In genomic region chr10:89476150-89476549, GRCh38 we compare ENCODE assay signal across 2 cellular contexts.
TF ChIP-seq lines count a peak whose summit lies in the region.

No MANE protein-coding gene starts in this region.

TF ChIP-seq in Ishikawa, 13 proteins besides CTCF, POLR2A, EP300 and RAD21:
- peak; percentile 79 for TF ChIP-seq YY1 (IDR thresholded peaks at IDR 0.05; ENCODE audit: low read depth)
- TF ChIP-seq CEBPB (IDR thresholded peaks at IDR 0.05) = no peak
- no peak for TF ChIP-seq NFIC (IDR thresholded peaks at IDR 0.05)
- TF ChIP-seq EGR1 (IDR thresholded peaks at IDR 0.05) = no peak
- TF ChIP-seq ZBTB7A (IDR thresholded peaks at IDR 0.05; ENCODE audit: low read depth) = no peak

TF ChIP-seq in HepG2, 621 proteins besides CTCF, POLR2A, EP300 and RAD21:
- no peak for TF ChIP-seq ZNF451 (CRISPR knock-in tag; IDR thresholded peaks at IDR 0.05)
- TF ChIP-seq KDM5B (CRISPR knock-in tag; IDR thresholded peaks at IDR 0.05; ENCODE audit: borderline replicate concordance) = no peak
- peak; percentile 87 for TF ChIP-seq ZNF652 (CRISPR knock-in tag; IDR thresholded peaks at IDR 0.05; ENCODE audit: borderline replicate concordance, low read depth)
- no peak for TF ChIP-seq GTF3A (CRISPR knock-in tag; conservative IDR thresholded peaks at IDR 0.05)
- no peak for TF ChIP-seq ZNF496 (CRISPR knock-in tag; IDR thresholded peaks at IDR 0.05; ENCODE audit: insufficient replicate concordance)
- no peak for TF ChIP-seq ZSCAN30 (CRISPR knock-in tag; IDR thresholded peaks at IDR 0.05)
- TF ChIP-seq ZFX (CRISPR knock-in tag; IDR thresholded peaks at IDR 0.05; ENCODE audit: low read depth) = no peak
- no peak for TF ChIP-seq ZSCAN25 (CRISPR knock-in tag; IDR thresholded peaks at IDR 0.05)
- TF ChIP-seq MXI1 (IDR thresholded peaks at IDR 0.05; ENCODE audit: borderline replicate concordance, low read depth, low read length) = no peak
- peak; percentile 16 for TF ChIP-seq YY1 (IDR thresholded peaks at IDR 0.05; ENCODE audit: insufficient read depth, insufficient replicate concordance, low read depth, low read length)
- TF ChIP-seq ZNF232 (CRISPR knock-in tag; IDR thresholded peaks at IDR 0.05; ENCODE audit: borderline replicate concordance) = no peak
- TF ChIP-seq NKX3-1 (CRISPR knock-in tag; IDR thresholded peaks at IDR 0.05) = no peak
- no peak for TF ChIP-seq ZNF34 (CRISPR knock-in tag; IDR thresholded peaks at IDR 0.05; ENCODE audit: borderline replicate concordance)
- no peak for TF ChIP-seq ATRX (CRISPR knock-in tag; IDR thresholded peaks at IDR 0.05; ENCODE audit: borderline replicate concordance)
- TF ChIP-seq, protein P1, sequence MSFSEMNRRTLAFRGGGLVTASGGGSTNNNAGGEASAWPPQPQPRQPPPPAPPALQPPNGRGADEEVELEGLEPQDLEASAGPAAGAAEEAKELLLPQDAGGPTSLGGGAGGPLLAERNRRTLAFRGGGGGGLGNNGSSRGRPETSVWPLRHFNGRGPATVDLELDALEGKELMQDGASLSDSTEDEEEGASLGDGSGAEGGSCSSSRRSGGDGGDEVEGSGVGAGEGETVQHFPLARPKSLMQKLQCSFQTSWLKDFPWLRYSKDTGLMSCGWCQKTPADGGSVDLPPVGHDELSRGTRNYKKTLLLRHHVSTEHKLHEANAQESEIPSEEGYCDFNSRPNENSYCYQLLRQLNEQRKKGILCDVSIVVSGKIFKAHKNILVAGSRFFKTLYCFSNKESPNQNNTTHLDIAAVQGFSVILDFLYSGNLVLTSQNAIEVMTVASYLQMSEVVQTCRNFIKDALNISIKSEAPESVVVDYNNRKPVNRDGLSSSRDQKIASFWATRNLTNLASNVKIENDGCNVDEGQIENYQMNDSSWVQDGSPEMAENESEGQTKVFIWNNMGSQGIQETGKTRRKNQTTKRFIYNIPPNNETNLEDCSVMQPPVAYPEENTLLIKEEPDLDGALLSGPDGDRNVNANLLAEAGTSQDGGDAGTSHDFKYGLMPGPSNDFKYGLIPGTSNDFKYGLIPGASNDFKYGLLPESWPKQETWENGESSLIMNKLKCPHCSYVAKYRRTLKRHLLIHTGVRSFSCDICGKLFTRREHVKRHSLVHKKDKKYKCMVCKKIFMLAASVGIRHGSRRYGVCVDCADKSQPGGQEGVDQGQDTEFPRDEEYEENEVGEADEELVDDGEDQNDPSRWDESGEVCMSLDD (CRISPR knock-in tag; IDR thresholded peaks at IDR 0.05; ENCODE audit: borderline replicate concordance) = no peak
- 0 out of 2 replicates have a peak, but pooled peaks have one; percentile 9 for TF ChIP-seq YEATS4 (CRISPR knock-in tag; IDR thresholded peaks at IDR 0.05; ENCODE audit: borderline replicate concordance)
- TF ChIP-seq ZNF317 (CRISPR knock-in tag; IDR thresholded peaks at IDR 0.05) = no peak
- no peak for TF ChIP-seq TBL1XR1 (IDR thresholded peaks at IDR 0.05; ENCODE audit: borderline replicate concordance, low read length, partially characterized antibody)
- TF ChIP-seq PHF21A (CRISPR knock-in tag; IDR thresholded peaks at IDR 0.05) = 0 out of 2 replicates have a peak, but pooled peaks have one; percentile 2
- TF ChIP-seq, protein P2, sequence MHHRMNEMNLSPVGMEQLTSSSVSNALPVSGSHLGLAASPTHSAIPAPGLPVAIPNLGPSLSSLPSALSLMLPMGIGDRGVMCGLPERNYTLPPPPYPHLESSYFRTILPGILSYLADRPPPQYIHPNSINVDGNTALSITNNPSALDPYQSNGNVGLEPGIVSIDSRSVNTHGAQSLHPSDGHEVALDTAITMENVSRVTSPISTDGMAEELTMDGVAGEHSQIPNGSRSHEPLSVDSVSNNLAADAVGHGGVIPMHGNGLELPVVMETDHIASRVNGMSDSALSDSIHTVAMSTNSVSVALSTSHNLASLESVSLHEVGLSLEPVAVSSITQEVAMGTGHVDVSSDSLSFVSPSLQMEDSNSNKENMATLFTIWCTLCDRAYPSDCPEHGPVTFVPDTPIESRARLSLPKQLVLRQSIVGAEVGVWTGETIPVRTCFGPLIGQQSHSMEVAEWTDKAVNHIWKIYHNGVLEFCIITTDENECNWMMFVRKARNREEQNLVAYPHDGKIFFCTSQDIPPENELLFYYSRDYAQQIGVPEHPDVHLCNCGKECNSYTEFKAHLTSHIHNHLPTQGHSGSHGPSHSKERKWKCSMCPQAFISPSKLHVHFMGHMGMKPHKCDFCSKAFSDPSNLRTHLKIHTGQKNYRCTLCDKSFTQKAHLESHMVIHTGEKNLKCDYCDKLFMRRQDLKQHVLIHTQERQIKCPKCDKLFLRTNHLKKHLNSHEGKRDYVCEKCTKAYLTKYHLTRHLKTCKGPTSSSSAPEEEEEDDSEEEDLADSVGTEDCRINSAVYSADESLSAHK (CRISPR knock-in tag; IDR thresholded peaks at IDR 0.05; ENCODE audit: borderline replicate concordance) = no peak
- TF ChIP-seq CBX2 (IDR thresholded peaks at IDR 0.05; ENCODE audit: low read depth, low read length) = no peak
- no peak for TF ChIP-seq CBX2 (CRISPR knock-in tag; IDR thresholded peaks at IDR 0.05; ENCODE audit: low read depth)
- TF ChIP-seq ZNF572 (CRISPR knock-in tag; IDR thresholded peaks at IDR 0.05) = no peak
- TF ChIP-seq KAT2B (IDR thresholded peaks at IDR 0.05; ENCODE audit: borderline replicate concordance, low read depth, low read length) = no peak
- TF ChIP-seq SP1 (IDR thresholded peaks at IDR 0.05) = no peak
- TF ChIP-seq SP1 (CRISPR knock-in tag; IDR thresholded peaks at IDR 0.05) = no peak
- no peak for TF ChIP-seq ZNF3 (CRISPR knock-in tag; IDR thresholded peaks at IDR 0.05)
- TF ChIP-seq ERF (CRISPR knock-in tag; IDR thresholded peaks at IDR 0.05) = no peak
- no peak for TF ChIP-seq SP5 (CRISPR knock-in tag; IDR thresholded peaks at IDR 0.05; ENCODE audit: borderline replicate concordance, low read depth)
